In the genomic region with DNA sequence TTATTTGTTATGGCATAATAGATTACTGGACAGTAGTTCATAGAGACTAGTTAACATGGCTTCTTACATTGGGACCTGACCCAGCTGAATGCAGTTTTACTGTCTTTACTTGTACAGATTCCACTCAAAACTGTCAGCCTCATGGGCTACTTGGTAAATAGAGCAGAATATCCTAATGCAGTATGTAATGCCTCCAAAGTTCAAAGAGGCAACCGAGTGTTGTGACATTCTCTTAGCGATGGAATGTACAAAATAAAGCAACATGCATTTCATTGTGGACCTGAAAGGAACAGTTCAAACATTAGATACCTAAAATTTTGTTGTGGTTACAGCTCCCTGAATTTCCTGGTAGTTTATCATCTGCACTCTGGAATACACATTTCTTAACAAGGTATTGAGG, we compare ENCODE assay signal across 33 cellular contexts. TPM values are rescaled to one million over a fixed set of nuclear protein-coding genes. Genes with fewer than 3 reads are reported as not detected.
"Had no signal": no experiment of that assay in that cellular context is flagged by ENCODE, and none has a peak within 500 bp of the region (broad histone marks: within the 10 kb centered on the region; RNA-seq: fewer than 3 reads in every experiment).

No MANE protein-coding gene starts in this region.

- H3K27me3 Mint-ChIP-seq: activated CD4-positive, alpha-beta T cell treated with anti-CD3 and anti-CD28 coated beads, Interleukin-2, amount 10 ng/mL, durations not matched to agents 24 days and 14 days; activated CD8-positive, alpha-beta memory T cell treated with anti-CD3 and anti-CD28 coated beads, Interleukin-2, amount 10 ng/mL, durations not matched to agents 7 days and 5 days; activated naive CD4-positive, alpha-beta T cell treated with anti-CD3 and anti-CD28 coated beads, Interleukin-2, amount 10 ng/mL, durations not matched to agents 7 days and 5 days; activated naive CD8-positive, alpha-beta T cell treated with anti-CD3 and anti-CD28 coated beads, Interleukin-2, amount 10 ng/mL, durations not matched to agents 7 days and 5 days had no signal

- H3K4me1 Mint-ChIP-seq: activated CD4-positive, alpha-beta T cell treated with anti-CD3 and anti-CD28 coated beads for 36 hours; activated CD4-positive, alpha-beta T cell treated with anti-CD3 and anti-CD28 coated beads, Interleukin-2, amount 10 ng/mL, durations not matched to agents 24 days and 14 days; activated CD8-positive, alpha-beta memory T cell treated with anti-CD3 and anti-CD28 coated beads, Interleukin-2, amount 10 ng/mL, durations not matched to agents 7 days and 5 days; activated naive CD4-positive, alpha-beta T cell treated with anti-CD3 and anti-CD28 coated beads, Interleukin-2, amount 10 ng/mL, durations not matched to agents 7 days and 5 days; activated naive CD8-positive, alpha-beta T cell treated with anti-CD3 and anti-CD28 coated beads, Interleukin-2, amount 10 ng/mL, durations not matched to agents 7 days and 5 days had no signal

- H3K36me3 Mint-ChIP-seq: activated CD4-positive, alpha-beta memory T cell treated with anti-CD3 and anti-CD28 coated beads for 36 hours; activated CD8-positive, alpha-beta memory T cell treated with anti-CD3 and anti-CD28 coated beads, Interleukin-2, amount 10 ng/mL, durations not matched to agents 7 days and 5 days; activated naive CD4-positive, alpha-beta T cell treated with anti-CD3 and anti-CD28 coated beads, Interleukin-2, amount 10 ng/mL, durations not matched to agents 7 days and 5 days; activated naive CD4-positive, alpha-beta T cell treated with anti-CD3 and anti-CD28 coated beads, Interleukin-2, amount 50 U/mL, for 72 hours; activated naive CD8-positive, alpha-beta T cell treated with anti-CD3 and anti-CD28 coated beads, Interleukin-2, amount 10 ng/mL, durations not matched to agents 7 days and 5 days had no signal

- H3K4me3 Mint-ChIP-seq: activated CD4-positive, alpha-beta memory T cell treated with anti-CD3 and anti-CD28 coated beads for 36 hours; activated CD4-positive, alpha-beta T cell treated with anti-CD3 and anti-CD28 coated beads for 36 hours; activated CD4-positive, alpha-beta T cell treated with anti-CD3 and anti-CD28 coated beads, Interleukin-2, amount 10 ng/mL, durations not matched to agents 24 days and 14 days; activated CD8-positive, alpha-beta memory T cell treated with anti-CD3 and anti-CD28 coated beads, Interleukin-2, amount 10 ng/mL, durations not matched to agents 7 days and 5 days; activated CD8-positive, alpha-beta T cell treated with anti-CD3 and anti-CD28 coated beads, Interleukin-2, amount 10 ng/mL, durations not matched to agents 7 days and 5 days; activated naive CD4-positive, alpha-beta T cell treated with anti-CD3 and anti-CD28 coated beads, Interleukin-2, amount 10 ng/mL, durations not matched to agents 7 days and 5 days; activated naive CD8-positive, alpha-beta T cell treated with anti-CD3 and anti-CD28 coated beads, Interleukin-2, amount 10 ng/mL, durations not matched to agents 7 days and 5 days; dendritic cell treated with granulocyte-macrophage colony-stimulating factor and Interleukin-4, amounts not matched to agents 40 ng/mL and 50 ng/mL, for 4 days; endodermal cell had no signal

- H3K9me3 Mint-ChIP-seq: activated CD4-positive, alpha-beta memory T cell treated with anti-CD3 and anti-CD28 coated beads for 36 hours; activated naive CD4-positive, alpha-beta T cell treated with anti-CD3 and anti-CD28 coated beads, Interleukin-2, amount 10 ng/mL, durations not matched to agents 7 days and 5 days; activated naive CD8-positive, alpha-beta T cell treated with anti-CD3 and anti-CD28 coated beads, Interleukin-2, amount 10 ng/mL, durations not matched to agents 7 days and 5 days; dendritic cell treated with granulocyte-macrophage colony-stimulating factor and Interleukin-4, amounts not matched to agents 40 ng/mL and 50 ng/mL, for 4 days; endodermal cell had no signal

- FAIRE-seq: astrocyte had no signal

- H3K4me1 ChIP-seq: body of pancreas, gastroesophageal sphincter had no signal

- H3K27me3 ChIP-seq: body of pancreas, cardiac muscle cell, gastroesophageal sphincter had no signal

- H3K36me3 ChIP-seq: cardiac muscle cell, gastroesophageal sphincter had no signal

- DNase-seq: activated CD4-positive, alpha-beta memory T cell treated with anti-CD3 and anti-CD28 coated beads for 36 hours; activated CD4-positive, alpha-beta T cell treated with anti-CD3 and anti-CD28 coated beads for 36 hours; activated CD4-positive, alpha-beta T cell treated with anti-CD3 and anti-CD28 coated beads, Interleukin-2, amount 10 ng/mL, durations not matched to agents 24 days and 14 days; activated CD4-positive, CD25-positive, alpha-beta regulatory T cell; activated CD4-positive, CD25-positive, alpha-beta regulatory T cell treated with anti-CD3 and anti-CD28 coated beads, Interleukin-2, amount 50 U/mL, for 72 hours; activated CD8-positive, alpha-beta memory T cell treated with anti-CD3 and anti-CD28 coated beads, Interleukin-2, amount 10 ng/mL, durations not matched to agents 7 days and 5 days; activated CD8-positive, alpha-beta memory T cell treated with anti-CD3 and anti-CD28 coated beads, Interleukin-2, amount 50 U/mL, for 4 hours; activated CD8-positive, alpha-beta T cell treated with anti-CD3 and anti-CD28 coated beads, Interleukin-2, amount 10 ng/mL, durations not matched to agents 7 days and 5 days; activated gamma-delta T cell; activated naive CD4-positive, alpha-beta T cell; activated naive CD4-positive, alpha-beta T cell treated with anti-CD3 and anti-CD28 coated beads, Interleukin-2, amount 10 ng/mL, durations not matched to agents 7 days and 5 days; activated naive CD8-positive, alpha-beta T cell treated with anti-CD3 and anti-CD28 coated beads, Interleukin-2, amount 10 ng/mL, durations not matched to agents 7 days and 5 days; activated T-cell treated with anti-CD3 and anti-CD28 coated beads, Interleukin-2, amount 50 U/mL, for 1 hour; activated T-cell treated with anti-CD3 and anti-CD28 coated beads, Interleukin-2, amount 50 U/mL, for 48 hours; amniotic stem cell; anterior cingulate cortex; body of pancreas; central memory CD4-positive, alpha-beta T cell; cerebellar nuclear complex; dorsolateral prefrontal cortex; effector memory CD4-positive, alpha-beta T cell; endodermal cell; foreskin melanocyte; T-helper 2 cell had no signal

- ATAC-seq: activated CD4-positive, alpha-beta T cell treated with anti-CD3 and anti-CD28 coated beads for 36 hours; activated CD8-positive, alpha-beta memory T cell treated with anti-CD3 and anti-CD28 coated beads, Interleukin-2, amount 10 ng/mL, durations not matched to agents 7 days and 5 days; activated CD8-positive, alpha-beta T cell treated with anti-CD3 and anti-CD28 coated beads, Interleukin-2, amount 10 ng/mL, durations not matched to agents 7 days and 5 days; activated naive CD4-positive, alpha-beta T cell treated with anti-CD3 and anti-CD28 coated beads, Interleukin-2, amount 50 U/mL, for 72 hours; body of pancreas; esophagus mucosa; gastroesophageal sphincter had no signal

- H3K27ac ChIP-seq: body of pancreas, cardiac muscle cell, coronary artery, dorsolateral prefrontal cortex, gastroesophageal sphincter had no signal

- H3K4me3 ChIP-seq: body of pancreas, cardiac muscle cell, coronary artery, dorsolateral prefrontal cortex, gastroesophageal sphincter had no signal

- H3K27ac Mint-ChIP-seq: activated CD4-positive, alpha-beta memory T cell treated with anti-CD3 and anti-CD28 coated beads for 36 hours; activated CD4-positive, alpha-beta T cell treated with anti-CD3 and anti-CD28 coated beads for 36 hours; activated CD4-positive, alpha-beta T cell treated with anti-CD3 and anti-CD28 coated beads, Interleukin-2, amount 10 ng/mL, durations not matched to agents 24 days and 14 days; activated CD8-positive, alpha-beta memory T cell treated with anti-CD3 and anti-CD28 coated beads, Interleukin-2, amount 10 ng/mL, durations not matched to agents 7 days and 5 days; activated CD8-positive, alpha-beta T cell treated with anti-CD3 and anti-CD28 coated beads, Interleukin-2, amount 10 ng/mL, durations not matched to agents 7 days and 5 days; activated naive CD4-positive, alpha-beta T cell treated with anti-CD3 and anti-CD28 coated beads, Interleukin-2, amount 10 ng/mL, durations not matched to agents 7 days and 5 days; activated naive CD4-positive, alpha-beta T cell treated with anti-CD3 and anti-CD28 coated beads, Interleukin-2, amount 50 U/mL, for 72 hours; activated naive CD8-positive, alpha-beta T cell treated with anti-CD3 and anti-CD28 coated beads, Interleukin-2, amount 10 ng/mL, durations not matched to agents 7 days and 5 days; dendritic cell treated with granulocyte-macrophage colony-stimulating factor and Interleukin-4, amounts not matched to agents 40 ng/mL and 50 ng/mL, for 4 days; endodermal cell had no signal

- H3K9me3 ChIP-seq: body of pancreas, gastroesophageal sphincter had no signal

RNA-seq across cellular contexts. Expression of a gene that starts 29.1 kb away (rescaled TPM):
- total RNA-seq: activated CD4-positive, alpha-beta memory T cell treated with anti-CD3 and anti-CD28 coated beads for 36 hours; activated CD4-positive, alpha-beta T cell treated with anti-CD3 and anti-CD28 coated beads for 36 hours; activated CD4-positive, alpha-beta T cell treated with anti-CD3 and anti-CD28 coated beads, Interleukin-2, amount 10 ng/mL, durations not matched to agents 24 days and 14 days; activated CD8-positive, alpha-beta memory T cell treated with anti-CD3 and anti-CD28 coated beads for 36 hours; activated CD8-positive, alpha-beta memory T cell treated with anti-CD3 and anti-CD28 coated beads, Interleukin-2, amount 10 ng/mL, durations not matched to agents 7 days and 5 days; activated CD8-positive, alpha-beta T cell treated with anti-CD3 and anti-CD28 coated beads, Interleukin-2, amount 10 ng/mL, durations not matched to agents 7 days and 5 days; activated naive CD4-positive, alpha-beta T cell treated with anti-CD3 and anti-CD28 coated beads, Interleukin-2, amount 50 U/mL, for 72 hours; activated naive CD8-positive, alpha-beta T cell treated with anti-CD3 and anti-CD28 coated beads, Interleukin-2, amount 10 ng/mL, durations not matched to agents 7 days and 5 days; T-helper 1 cell treated with Interleukin-12 subunit alpha and Interleukin-12 subunit beta and Interleukin-4 antibody, amounts not matched to agents 30 ng/mL and 1 ng/mL, for 36 hours had no signal
